In genomic region chr3:31103181-31103580, GRCh38 we compare ENCODE assay signal across 24 cellular contexts.
"Had no signal": no experiment of that assay in that cellular context is flagged by ENCODE, and none has a peak within 500 bp of the region (broad histone marks: within the 10 kb centered on the region; RNA-seq: fewer than 3 reads in every experiment).

No MANE protein-coding gene starts in this region.

- FAIRE-seq: pancreas, urothelium cell line had no signal

- H3K27me3 ChIP-seq: hepatocyte, pancreas, stomach, testis, thyroid gland, transverse colon, upper lobe of right lung had no signal

- ATAC-seq: heart right ventricle; mucosa of descending colon; naive thymus-derived CD4-positive, alpha-beta T cell; pancreas; right cardiac atrium; sciatic nerve; stimulated activated naive B cell treated with anti-CD40 and anti-IgM and Interleukin-4, amounts not matched to agents 10 μg/mL and 1 μg/mL and 100 μg/mL, for 72 hours; upper lobe of right lung had no signal

- H3K36me3 Mint-ChIP-seq: natural killer cell treated with Interleukin-12 subunit alpha and Interleukin-12 subunit beta and Interleukin-15 and Interleukin-18, amount 100 ng/mL, for 72 hours; stimulated activated naive B cell treated with anti-CD40 and anti-IgM and Interleukin-4, amounts not matched to agents 10 μg/mL and 1 μg/mL and 100 μg/mL, for 72 hours had no signal

- H3K4me1 ChIP-seq: left ventricle myocardium inferior, pancreas, prostate gland, stomach, testis, thyroid gland, transverse colon, upper lobe of right lung had no signal

- H3K4me2 ChIP-seq: hepatocyte had no signal

- H3K9me3 ChIP-seq: heart right ventricle, left ventricle myocardium inferior, mucosa of descending colon, pancreas, prostate gland, stomach, testis, thyroid gland, transverse colon, upper lobe of right lung had no signal

- H3K27ac Mint-ChIP-seq: natural killer cell treated with Interleukin-12 subunit alpha and Interleukin-12 subunit beta and Interleukin-15 and Interleukin-18, amount 100 ng/mL, for 72 hours; stimulated activated naive B cell treated with anti-CD40 and anti-IgM and Interleukin-4, amounts not matched to agents 10 μg/mL and 1 μg/mL and 100 μg/mL, for 72 hours had no signal

- H3K9me3 Mint-ChIP-seq: natural killer cell treated with Interleukin-12 subunit alpha and Interleukin-12 subunit beta and Interleukin-15 and Interleukin-18, amount 100 ng/mL, for 72 hours; stimulated activated naive B cell treated with anti-CD40 and anti-IgM and Interleukin-4, amounts not matched to agents 10 μg/mL and 1 μg/mL and 100 μg/mL, for 72 hours had no signal

- H3K36me3 ChIP-seq: heart right ventricle, left ventricle myocardium inferior, pancreas, prostate gland, stomach, thyroid gland, transverse colon, upper lobe of right lung had no signal

- H3K27ac ChIP-seq: heart right ventricle, hepatocyte, left ventricle myocardium inferior, pancreas, prostate gland, skin epidermis, stomach, testis, thyroid gland, transverse colon, upper lobe of right lung had no signal

- DNase-seq: heart right ventricle; left ventricle myocardium inferior; midbrain; mucosa of descending colon; naive thymus-derived CD4-positive, alpha-beta T cell; pancreas; posterior cingulate gyrus; retina; right cardiac atrium; stimulated activated CD4-positive, alpha-beta T cell treated with anti-CD3 and anti-CD28 coated beads, Interleukin-12 subunit alpha, Interleukin-12 subunit beta, amount 100 ng/mL, for 4 hours; stimulated activated CD4-positive, alpha-beta T cell treated with anti-CD3 and anti-CD28 coated beads, Interleukin-4, amount 100 ng/mL, for 1 hour; stimulated activated naive B cell treated with anti-CD40 and anti-IgM and Interleukin-4, amounts not matched to agents 10 μg/mL and 1 μg/mL and 100 μg/mL, for 72 hours; stomach; testis; thyroid gland; transverse colon; upper lobe of right lung had no signal

- H2AFZ ChIP-seq: hepatocyte had no signal

- H3K79me2 ChIP-seq: hepatocyte had no signal

- H3K27me3 Mint-ChIP-seq: naive thymus-derived CD4-positive, alpha-beta T cell; stimulated activated naive B cell treated with anti-CD40 and anti-IgM and Interleukin-4, amounts not matched to agents 10 μg/mL and 1 μg/mL and 100 μg/mL, for 72 hours had no signal

- H3K4me3 Mint-ChIP-seq: naive thymus-derived CD4-positive, alpha-beta T cell; natural killer cell treated with Interleukin-12 subunit alpha and Interleukin-12 subunit beta and Interleukin-15 and Interleukin-18, amount 100 ng/mL, for 72 hours; stimulated activated naive B cell treated with anti-CD40 and anti-IgM and Interleukin-4, amounts not matched to agents 10 μg/mL and 1 μg/mL and 100 μg/mL, for 72 hours had no signal

- H3K4me1 Mint-ChIP-seq: stimulated activated naive B cell treated with anti-CD40 and anti-IgM and Interleukin-4, amounts not matched to agents 10 μg/mL and 1 μg/mL and 100 μg/mL, for 72 hours had no signal

- H3K4me3 ChIP-seq: heart right ventricle, hepatocyte, left ventricle myocardium inferior, lung, mucosa of descending colon, pancreas, prostate gland, skin epidermis, stomach, testis, thyroid gland, transverse colon, upper lobe of right lung had no signal
